ENCODE assay signal across 18 cellular contexts in genomic region chr1:200411406-200412257, GRCh38. TPM values are rescaled to one million over a fixed set of nuclear protein-coding genes. Genes with fewer than 3 reads are reported as not detected.
DNase-seq lines count a peak whose midpoint lies in the region; ATAC-seq, FAIRE-seq and TF ChIP-seq lines count a peak whose summit lies in the region.
"Had no signal": no experiment of that assay in that cellular context is flagged by ENCODE, and none has a peak within 500 bp of the region (broad histone marks: within the 10 kb centered on the region; RNA-seq: fewer than 3 reads in every experiment).

No MANE protein-coding gene starts in this region.

- H3K14ac ChIP-seq in H1 (ENCODE audit: insufficient read length) = no peak overlapping the region
- H3K14ac ChIP-seq in mesenchymal stem cell (ENCODE audit: low read length in 2 of 2) = no peak overlapping the region

- H3K23ac ChIP-seq in H1 (ENCODE audit: insufficient read length) = no peak overlapping the region
- no peak overlapping the region for H3K23ac ChIP-seq in mesenchymal stem cell (ENCODE audit: low read length in 2 of 2)

- H2BK120ac ChIP-seq in H1 (replicated peaks; ENCODE audit: low read depth, low read length) (peak overlapping the region; percentile 52), mesenchymal stem cell (ENCODE audit: low read depth, low read length) (peak overlapping the region; percentile 35)

- H3K27me3 ChIP-seq in ACC112 (ENCODE audit: insufficient read depth, low read length) (no peaks in the 10 kb centered on the region), HUES64 (ENCODE audit: insufficient read depth, low read length) (no peaks in the 10 kb centered on the region), H1 (replicated peaks in 1 of 4; ENCODE audit: control insufficient read depth in 3 of 4, extremely low read depth in 1 of 4, insufficient read depth in 3 of 4, low read length in 3 of 4) (no peaks in the 10 kb centered on the region), mesenchymal stem cell (ENCODE audit: control insufficient read depth in 1 of 2, insufficient read depth in 1 of 2, low read length in 2 of 2) (no peaks in the 10 kb centered on the region)
- H3K27me3 ChIP-seq: gastrocnemius medialis had no signal

- no peak overlapping the region for H3K56ac ChIP-seq in H1 (replicated peaks; ENCODE audit: insufficient read length, low read depth, low read length)

- no peak for TF ChIP-seq CTCF in H1 (IDR thresholded peaks at IDR 0.05; ENCODE audit: control extremely low read depth in 1 of 3, insufficient read depth in 1 of 3, low read depth in 1 of 3, low read length in 3 of 3)

- peaks cover 46% of the 10 kb centered on the region for H3K4me1 ChIP-seq in ACC112 (ENCODE audit: control insufficient read depth, insufficient read depth, low read length, unreplicated experiment)
- H3K4me1 ChIP-seq in HUES64 (ENCODE audit: insufficient read depth, low read length) = peaks cover 49% of the 10 kb centered on the region
- peaks cover 2 to 11% (median 8%) of the 10 kb centered on the region in 4 experiments; a peak in 6 of 7 replicates for H3K4me1 ChIP-seq in H1 (replicated peaks in 1 of 4; ENCODE audit: control insufficient read depth in 3 of 4, insufficient read depth in 4 of 4, low read length in 3 of 4)
- H3K4me1 ChIP-seq in mesenchymal stem cell (ENCODE audit: control insufficient read depth, insufficient read depth, low read depth, low read length) = peaks cover 3% of the 10 kb centered on the region

- H2BK12ac ChIP-seq in H1 (ENCODE audit: low read depth, low read length) (peak overlapping the region; percentile 20; the same call in 1 of the 2 replicates), mesenchymal stem cell (ENCODE audit: low read length in 2 of 2) (peak overlapping the region; percentile 18 to 63)

- peaks cover 11 to 23% of the 10 kb centered on the region in 2 experiments for H4K20me1 ChIP-seq in H1 (replicated peaks in 1 of 2; ENCODE audit: control insufficient read depth in 1 of 2, insufficient read depth in 2 of 2, low read length in 2 of 2)

- H4K5ac ChIP-seq in H1 (ENCODE audit: insufficient read length, low read depth, low read length) = peak overlapping the region; percentile 63

- H3K4me3 ChIP-seq in ACC112 (ENCODE audit: low read depth, low read length) = no peak overlapping the region
- peak overlapping the region; percentile 90 for H3K4me3 ChIP-seq in HUES64 (ENCODE audit: low read length)
- H3K4me3 ChIP-seq in H1 (ENCODE audit: extremely low read depth in 1 of 4, insufficient read depth in 2 of 4, low read depth in 3 of 4, low read length in 4 of 4) = peak overlapping the region; percentile 75 to 90 (median 79)
- H3K4me3 ChIP-seq in mesenchymal stem cell (ENCODE audit: insufficient read depth in 1 of 2, low read depth in 1 of 2, low read length in 2 of 2) = peak overlapping the region in 1 of 2 experiments; percentile 15
- H3K4me3 ChIP-seq: lung had no signal

- DNase-seq in H1 (ENCODE audit: low read depth in 1 of 2, low spot score in 2 of 2) (peak; percentile 80 to 82), mesenchymal stem cell (no peak), SKM-1 (lab: John Stamatoyannopoulos, UW; ENCODE audit: unreplicated experiment) (no peak)
- DNase-seq: activated T-cell treated with anti-CD3 and anti-CD28 coated beads, Interleukin-2, amount 50 U/mL, for 1 hour; anterior cingulate cortex; DMS79; gastrocnemius medialis; KBM-7; NCI-H1436 treated with DMSO at 0.1 percent for 48 hours; SHP77 treated with DMSO at 0.1 percent for 48 hours; stimulated activated CD4-positive, alpha-beta T cell treated with anti-CD3 and anti-CD28 coated beads, Interleukin-1b, Interleukin-23, amount 100 ng/mL, for 48 hours had no signal

- peak; percentile 94 for FAIRE-seq in H1 (lab: Jason Lieb, UNC)
- FAIRE-seq: GM12892 had no signal

- whole genome bisulfite sequencing in HUES64 = under 1% methylated on average over 20 of the region's 20 CpGs
- WGBS in H1 (ENCODE audit: extremely low coverage in 1 of 2, insufficient coverage in 1 of 2, insufficient read length in 1 of 2, insufficient replicate concordance in 2 of 2, low coverage in 1 of 2, low lambda C conversion rate in 2 of 2, missing lambda C conversion rate in 1 of 2), 2 experiments = 0% methylated on average over 20 of the region's 20 CpGs; no CpG with 5 or more reads in 1 of the 2 experiments
- 37% methylated on average over 20 of the region's 20 CpGs for WGBS in mesenchymal stem cell

- TF ChIP-seq EP300 in H1 (IDR thresholded peaks at IDR 0.05; ENCODE audit: borderline replicate concordance in 1 of 2, low read depth in 2 of 2, low read length in 2 of 2) = peak in 1 of 2 experiments; percentile 75; a peak in 1 of 3 replicates

- H3K4ac ChIP-seq in H1 (replicated peaks; ENCODE audit: insufficient read length, low read depth, low read length) (no peak overlapping the region), mesenchymal stem cell (ENCODE audit: low read depth in 1 of 2, low read length in 2 of 2) (peak overlapping the region; percentile 24 to 81)

- H2AK5ac ChIP-seq in H1 (ENCODE audit: low read depth, low read length) (no peak overlapping the region), mesenchymal stem cell (ENCODE audit: low read length, severe bottlenecking) (peak overlapping the region; percentile 31)

- peak overlapping the region; percentile 94 for H2BK5ac ChIP-seq in H1 (ENCODE audit: low read depth, low read length)
- H2BK5ac ChIP-seq in mesenchymal stem cell (ENCODE audit: low read depth, low read length, poor library complexity, severe bottlenecking) = no peak overlapping the region

- no peak overlapping the region for H3K27ac ChIP-seq in ACC112 (ENCODE audit: low read depth, low read length)
- peak overlapping the region; percentile 98 for H3K27ac ChIP-seq in HUES64 (ENCODE audit: low read depth, low read length)
- H3K27ac ChIP-seq in H1 (ENCODE audit: low read depth, low read length) = peak overlapping the region; percentile 81
- no peak overlapping the region for H3K27ac ChIP-seq in mesenchymal stem cell (ENCODE audit: low read length, poor library complexity, severe bottlenecking)
- H3K27ac ChIP-seq: gastrocnemius medialis had no signal

- peaks cover 19% of the 10 kb centered on the region for H3K36me3 ChIP-seq in ACC112 (ENCODE audit: insufficient read depth, low read length)
- peaks cover 24% of the 10 kb centered on the region for H3K36me3 ChIP-seq in HUES64 (ENCODE audit: insufficient read depth, low read length)
- peaks cover 8 to 26% (median 20%) of the 10 kb centered on the region in 4 experiments for H3K36me3 ChIP-seq in H1 (ENCODE audit: control insufficient read depth in 2 of 4, insufficient read depth in 4 of 4, low read length in 3 of 4)
- peaks cover 5 to 24% of the 10 kb centered on the region in 2 experiments for H3K36me3 ChIP-seq in mesenchymal stem cell (ENCODE audit: control insufficient read depth in 1 of 2, insufficient read depth in 2 of 2, low read depth in 1 of 2, low read length in 2 of 2)
- H3K36me3 ChIP-seq: gastrocnemius medialis had no signal

- H4K8ac ChIP-seq in H1 (ENCODE audit: extremely low read depth, insufficient read depth, low read length) (no peak overlapping the region), mesenchymal stem cell (ENCODE audit: low read length) (peak overlapping the region; percentile 59)

- H3K79me1 ChIP-seq in H1 (ENCODE audit: low read depth, low read length) = no peaks in the 10 kb centered on the region
- peaks cover 5% of the 10 kb centered on the region for H3K79me1 ChIP-seq in mesenchymal stem cell (replicated peaks; ENCODE audit: low read length, poor library complexity, severe bottlenecking)

- H3K79me2 ChIP-seq in ACC112 (ENCODE audit: control insufficient read depth, insufficient read depth, low read length, unreplicated experiment) (peaks cover 31% of the 10 kb centered on the region), H1 (ENCODE audit: control insufficient read depth in 1 of 2, insufficient read depth in 2 of 2, low read length in 2 of 2) (peaks cover 33 to 80% of the 10 kb centered on the region in 2 experiments)

- TF ChIP-seq RAD21 in H1 (IDR thresholded peaks at IDR 0.05 in 1 of 2, conservative IDR thresholded peaks at IDR 0.05 in 1 of 2; ENCODE audit: low read depth in 2 of 2, low read length in 2 of 2) = no peak

- H4K91ac ChIP-seq in H1 (replicated peaks; ENCODE audit: insufficient read length, low read length) = no peak overlapping the region
- no peak overlapping the region for H4K91ac ChIP-seq in mesenchymal stem cell (ENCODE audit: low read length)

- H2BK15ac ChIP-seq in H1 (ENCODE audit: low read length) = no peak overlapping the region
- H2BK15ac ChIP-seq in mesenchymal stem cell (ENCODE audit: low read depth, poor library complexity, severe bottlenecking) = no peak overlapping the region

- H3K9ac ChIP-seq in HUES64 (ENCODE audit: low read depth, low read length) (peak overlapping the region; percentile 82), H1 (replicated peaks in 1 of 4; ENCODE audit: extremely low read depth in 1 of 4, low read depth in 3 of 4, low read length in 3 of 4) (peak overlapping the region in 3 of 4 experiments; percentile 49 to 90 (median 67); a peak in 6 of 7 replicates), mesenchymal stem cell (ENCODE audit: low read length) (no peak overlapping the region)

- CTCF ChIA-PET in H1 (lab: Charles Lee; ENCODE audit: partially characterized antibody) = interaction anchor here (0.5 to 2.6 kb wide), 12 partner anchors 9 to 1170 kb away, joined by 3 to 11 read pairs (median 4); no protein-coding TSS in a partner anchor

- peak overlapping the region; percentile 53; the same call in 1 of the 2 replicates for H2BK20ac ChIP-seq in H1 (ENCODE audit: low read length)

- POLR2A ChIA-PET in H1 (lab: Charles Lee; ENCODE audit: partially characterized antibody) = interaction anchor here (0.7 to 4.8 kb wide), 21 partner anchors 9 to 327 kb away, joined by 3 to 51 read pairs (median 4); partner anchors contain the start of gene CAMSAP2

- ATAC-seq in GM21737 (IDR thresholded peaks at IDR 0.05; ENCODE audit: unreplicated experiment) (no peak), HG02763 (IDR thresholded peaks at IDR 0.05; ENCODE audit: unreplicated experiment) (no peak), HG02588 (IDR thresholded peaks at IDR 0.05; ENCODE audit: unreplicated experiment) (no peak)
- ATAC-seq: gastrocnemius medialis had no signal

- peak in 1 of 2 experiments; percentile 75; a peak in 2 of 3 replicates for TF ChIP-seq POLR2A in H1 (IDR thresholded peaks at IDR 0.05; ENCODE audit: control extremely low read depth in 1 of 2, low read depth in 2 of 2, low read length in 2 of 2)

- H2AFZ ChIP-seq in ACC112 (ENCODE audit: low read length, unreplicated experiment) (peak overlapping the region; percentile 22), H1 (ENCODE audit: low read length) (peak overlapping the region; percentile 53; the same call in 1 of the 2 replicates), mesenchymal stem cell (ENCODE audit: low read depth, low read length) (peak overlapping the region; percentile 58)

- H3K4me2 ChIP-seq in H1 (ENCODE audit: insufficient read depth in 1 of 2, low read depth in 2 of 2, low read length in 2 of 2) = peak overlapping the region; percentile 83 to 90
- H3K4me2 ChIP-seq in mesenchymal stem cell (ENCODE audit: low read length, poor library complexity, severe bottlenecking) = no peak overlapping the region

- H3K18ac ChIP-seq in H1 (ENCODE audit: extremely low read depth, low read length) (peak overlapping the region; percentile 41), mesenchymal stem cell (ENCODE audit: low read depth in 1 of 2, low read length in 2 of 2) (peak overlapping the region; percentile 5 to 59)

- H3K23me2 ChIP-seq in H1 (ENCODE audit: low read depth, low read length) = peaks cover 15% of the 10 kb centered on the region

- no peaks in the 10 kb centered on the region for H3K9me3 ChIP-seq in HUES64 (ENCODE audit: insufficient read depth, low read depth, low read length)
- no peaks in the 10 kb centered on the region for H3K9me3 ChIP-seq in H1 (ENCODE audit: insufficient read depth in 2 of 2, low read depth in 1 of 2, low read length in 1 of 2)
- no peaks in the 10 kb centered on the region for H3K9me3 ChIP-seq in mesenchymal stem cell (ENCODE audit: control insufficient read depth, low read length)
- H3K9me3 ChIP-seq: gastrocnemius medialis had no signal

RNA-seq across cellular contexts. Expression of gene ZNF281, which starts 1.8 kb away (rescaled TPM):
- polyA plus RNA-seq in HUES64 (2013, experiment 1 of 2) = 48.9 TPM
- polyA plus RNA-seq in HUES64 (2013, experiment 2 of 2) = 49.6 TPM
- total RNA-seq in H1 (2021; fragmentation: NEBNext Ultra II Directional; extraction: Animal tissue kit (Norgen Biotek cat#: 25700)) = 61.3 and 61.4 TPM in 2 replicates
- 11.8 and 19.5 TPM in 2 replicates for polyA plus RNA-seq in H1 (2011; rRNA removed)
- polyA plus RNA-seq in H1 (2011; cell fraction: cytosol; rRNA removed) = 16.8 TPM
- polyA plus RNA-seq in H1 (2011; cell fraction: nucleus; rRNA removed) = 14.6 TPM
- polyA plus RNA-seq in H1 (2012, experiment 1 of 2) = 30.0 to 45.5 TPM (median 33.7 TPM) in 4 replicates
- polyA plus RNA-seq in H1 (2012, experiment 2 of 2) = 3.2 TPM
- 54.2 TPM for polyA plus RNA-seq in H1 (2013, experiment 1 of 2)
- 50.5 TPM for polyA plus RNA-seq in H1 (2013, experiment 2 of 2)
- 42.1 and 46.2 TPM in 2 replicates for polyA minus RNA-seq in H1 (2011; rRNA and poly(A)+ RNA removed)
- 31.3 TPM for polyA minus RNA-seq in H1 (2011; cell fraction: cytosol; rRNA and poly(A)+ RNA removed)
- polyA minus RNA-seq in H1 (2011; cell fraction: nucleus; rRNA and poly(A)+ RNA removed) = 38.9 TPM
- 28.4 TPM for polyA plus RNA-seq in mesenchymal stem cell (2013, experiment 1 of 2)
- 27.8 TPM for polyA plus RNA-seq in mesenchymal stem cell (2013, experiment 2 of 2)

Comparison
In these comparisons a context has a peak if more than half of its experiments do, and no peak if none do; other contexts are left out.
1. H3K27ac ChIP-seq: peak in HUES64 (single experiment) and H1 (single experiment); none in ACC112 (single experiment) and mesenchymal stem cell (single experiment).
2. DNase-seq: peak in H1 (2 of 2); none in mesenchymal stem cell (single experiment) and SKM-1 (single experiment).
3. Peak in every context shown above with its lines, with median percentiles within 50 percentile points of each other: H2AFZ ChIP-seq.